Comparison of ENCODE assay signal across 8 cellular contexts in genomic region chr15:74434260-74434915, GRCh38. TPM values are rescaled to one million over a fixed set of nuclear protein-coding genes. Genes with fewer than 3 reads are reported as not detected.
DNase-seq lines count a peak whose midpoint lies in the region; ATAC-seq and TF ChIP-seq lines count a peak whose summit lies in the region.

No MANE protein-coding gene starts in this region.

- H3K4me1 ChIP-seq in right cardiac atrium (ENCODE audit: control insufficient read depth, insufficient read depth, low read length): no peaks in the 10 kb centered on the region

- POLR2A ChIA-PET in activated CD4-positive, alpha-beta memory T cell treated with anti-CD3 and anti-CD28 coated beads, Interleukin-2, amount 10 ng/mL, durations not matched to agents 7 days and 5 days (lab: Charles Lee): interaction anchor here (0.8 to 1.7 kb wide), 8 partner anchors 9 to 53 kb away, joined by 3 to 14 read pairs (median 4); partner anchors contain the start of gene UBL7

- H3K9me3 Mint-ChIP-seq in activated CD4-positive, alpha-beta memory T cell treated with anti-CD3 and anti-CD28 coated beads, Interleukin-2, amount 10 ng/mL, durations not matched to agents 7 days and 5 days: no peaks in the 10 kb centered on the region
- H3K9me3 Mint-ChIP-seq in stimulated activated naive B cell treated with anti-CD40 and anti-IgM and Interleukin-4, amounts not matched to agents 10 μg/mL and 1 μg/mL and 100 μg/mL, for 72 hours: no peaks in the 10 kb centered on the region

- peak overlapping the region; percentile 33 for H3K27ac Mint-ChIP-seq in activated CD4-positive, alpha-beta memory T cell treated with anti-CD3 and anti-CD28 coated beads, Interleukin-2, amount 10 ng/mL, durations not matched to agents 7 days and 5 days
- H3K27ac Mint-ChIP-seq in stimulated activated naive B cell treated with anti-CD40 and anti-IgM and Interleukin-4, amounts not matched to agents 10 μg/mL and 1 μg/mL and 100 μg/mL, for 72 hours: peak overlapping the region; percentile 99

- H3K4me1 Mint-ChIP-seq in activated CD4-positive, alpha-beta memory T cell treated with anti-CD3 and anti-CD28 coated beads, Interleukin-2, amount 10 ng/mL, durations not matched to agents 7 days and 5 days: peaks cover 37% of the 10 kb centered on the region
- peaks cover 60 to 83% of the 10 kb centered on the region in 2 donors for H3K4me1 Mint-ChIP-seq in stimulated activated naive B cell treated with anti-CD40 and anti-IgM and Interleukin-4, amounts not matched to agents 10 μg/mL and 1 μg/mL and 100 μg/mL, for 72 hours

- H3K9me3 ChIP-seq in right cardiac atrium (ENCODE audit: control insufficient read depth, low read length): no peaks in the 10 kb centered on the region

- DNase-seq in NCI-H524 (lab: John Stamatoyannopoulos, UW) (peak; percentile 34 to 55), NCI-H524 treated with DMSO at 0.1 percent for 48 hours (lab: John Stamatoyannopoulos, UW) (no peak), right cardiac atrium (no peak), NCI-H2107 treated with DMSO at 0.1 percent for 48 hours (lab: John Stamatoyannopoulos, UW; ENCODE audit: unreplicated experiment) (no peak), SW480 (ENCODE audit: low spot score) (no peak), lower leg skin (ENCODE audit: low spot score in 2 of 2) (no peak)
- no peak for DNase-seq in activated CD4-positive, alpha-beta memory T cell treated with anti-CD3 and anti-CD28 coated beads, Interleukin-2, amount 10 ng/mL, durations not matched to agents 7 days and 5 days
- DNase-seq in stimulated activated naive B cell treated with anti-CD40 and anti-IgM and Interleukin-4, amounts not matched to agents 10 μg/mL and 1 μg/mL and 100 μg/mL, for 72 hours: no peak

- no peaks in the 10 kb centered on the region for H3K27me3 ChIP-seq in right cardiac atrium (ENCODE audit: control insufficient read depth, insufficient read depth)

- peak overlapping the region; percentile 78 for H3K4me3 ChIP-seq in right cardiac atrium (ENCODE audit: low read length)
- no peak overlapping the region for H3K4me3 ChIP-seq in lower leg skin (ENCODE audit: low read depth, poor library complexity, severe bottlenecking)

- peak overlapping the region; percentile 67 for H3K4me3 Mint-ChIP-seq in activated CD4-positive, alpha-beta memory T cell treated with anti-CD3 and anti-CD28 coated beads, Interleukin-2, amount 10 ng/mL, durations not matched to agents 7 days and 5 days
- H3K4me3 Mint-ChIP-seq in stimulated activated naive B cell treated with anti-CD40 and anti-IgM and Interleukin-4, amounts not matched to agents 10 μg/mL and 1 μg/mL and 100 μg/mL, for 72 hours: peak overlapping the region; percentile 91 to 92

- CTCF ChIA-PET in activated CD4-positive, alpha-beta memory T cell treated with anti-CD3 and anti-CD28 coated beads, Interleukin-2, amount 10 ng/mL, durations not matched to agents 7 days and 5 days (lab: Charles Lee): interaction anchor here (1.7 to 15.2 kb wide), 3 partner anchors 15 to 59 kb away, joined by 4 to 248 read pairs (median 13); no protein-coding TSS in a partner anchor

- peak; percentile 8 to 32 for ATAC-seq in right cardiac atrium
- ATAC-seq in stimulated activated naive B cell treated with anti-CD40 and anti-IgM and Interleukin-4, amounts not matched to agents 10 μg/mL and 1 μg/mL and 100 μg/mL, for 72 hours (replicated peaks): peak in 1 of 2 donors; percentile 6

- 47% methylated on average over 12 of the region's 12 CpGs for WGBS in right cardiac atrium
- 64 to 70% methylated on average over 12 of the region's 12 CpGs for WGBS in lower leg skin, 2 donors

- no peak for TF ChIP-seq CTCF in lower leg skin (IDR thresholded peaks at IDR 0.05)

- no peak for TF ChIP-seq POLR2A in lower leg skin (IDR thresholded peaks at IDR 0.05)

- intact Hi-C loops in right cardiac atrium (cut with DNase I): no loop called here
- intact Hi-C loops in lower leg skin (cut with DNase I; ENCODE audit: low total_unique reads): loop anchor here (10.0 kb wide), 1 partner anchor 50 kb away; no protein-coding TSS in a partner anchor

- no peaks in the 10 kb centered on the region for H3K36me3 Mint-ChIP-seq in activated CD4-positive, alpha-beta memory T cell treated with anti-CD3 and anti-CD28 coated beads, Interleukin-2, amount 10 ng/mL, durations not matched to agents 7 days and 5 days (ENCODE audit: low read depth)
- H3K36me3 Mint-ChIP-seq in stimulated activated naive B cell treated with anti-CD40 and anti-IgM and Interleukin-4, amounts not matched to agents 10 μg/mL and 1 μg/mL and 100 μg/mL, for 72 hours: peaks cover 38 to 39% of the 10 kb centered on the region in 2 donors

- H3K27me3 Mint-ChIP-seq in activated CD4-positive, alpha-beta memory T cell treated with anti-CD3 and anti-CD28 coated beads, Interleukin-2, amount 10 ng/mL, durations not matched to agents 7 days and 5 days: peaks cover 4% of the 10 kb centered on the region
- H3K27me3 Mint-ChIP-seq in stimulated activated naive B cell treated with anti-CD40 and anti-IgM and Interleukin-4, amounts not matched to agents 10 μg/mL and 1 μg/mL and 100 μg/mL, for 72 hours: no peaks in the 10 kb centered on the region

- H3K27ac ChIP-seq in right cardiac atrium (ENCODE audit: low read length): peak overlapping the region; percentile 17

RNA-seq across cellular contexts. Expression of gene SEMA7A, which starts 0.6 kb away (rescaled TPM):
- total RNA-seq in activated CD4-positive, alpha-beta memory T cell treated with anti-CD3 and anti-CD28 coated beads, Interleukin-2, amount 10 ng/mL, durations not matched to agents 7 days and 5 days: 1 to 10 TPM; 3.8 to 4.3 TPM
- total RNA-seq in right cardiac atrium: 1 to 10 TPM; 1.7 to 3.3 (median 2.2) TPM
- polyA plus RNA-seq in right cardiac atrium: 1.8 TPM
- 10 to 100 TPM; 16.7 to 30.5 (median 20.5) TPM for total RNA-seq in lower leg skin

RNA-seq across cellular contexts. Expression of gene UBL7, which starts 26.6 kb away (rescaled TPM):
- total RNA-seq in activated CD4-positive, alpha-beta memory T cell treated with anti-CD3 and anti-CD28 coated beads, Interleukin-2, amount 10 ng/mL, durations not matched to agents 7 days and 5 days: 10 to 100 TPM; 54.7 to 61.3 TPM
- total RNA-seq in right cardiac atrium (10 to 100 TPM; 35.8 to 59.3 (median 49.8) TPM), lower leg skin (100 to 1,000 TPM in 1 of 4 donors, 10 to 100 TPM in 3; 54.4 to 113 (median 82.3) TPM)
- polyA plus RNA-seq in right cardiac atrium: 49.0 TPM

Comparison
In these comparisons a context has a peak if more than half of its experiments do, and no peak if none do; other contexts are left out.
1. DNase-seq: peak in NCI-H524 (2 of 2); none in NCI-H524 treated with DMSO at 0.1 percent for 48 hours (single experiment), activated CD4-positive, alpha-beta memory T cell treated with anti-CD3 and anti-CD28 coated beads, Interleukin-2, amount 10 ng/mL, durations not matched to agents 7 days and 5 days (single experiment), right cardiac atrium (0 of 3), stimulated activated naive B cell treated with anti-CD40 and anti-IgM and Interleukin-4, amounts not matched to agents 10 μg/mL and 1 μg/mL and 100 μg/mL, for 72 hours (single experiment), NCI-H2107 treated with DMSO at 0.1 percent for 48 hours (single experiment), SW480 (single experiment) and lower leg skin (0 of 2).